In the genomic region with DNA sequence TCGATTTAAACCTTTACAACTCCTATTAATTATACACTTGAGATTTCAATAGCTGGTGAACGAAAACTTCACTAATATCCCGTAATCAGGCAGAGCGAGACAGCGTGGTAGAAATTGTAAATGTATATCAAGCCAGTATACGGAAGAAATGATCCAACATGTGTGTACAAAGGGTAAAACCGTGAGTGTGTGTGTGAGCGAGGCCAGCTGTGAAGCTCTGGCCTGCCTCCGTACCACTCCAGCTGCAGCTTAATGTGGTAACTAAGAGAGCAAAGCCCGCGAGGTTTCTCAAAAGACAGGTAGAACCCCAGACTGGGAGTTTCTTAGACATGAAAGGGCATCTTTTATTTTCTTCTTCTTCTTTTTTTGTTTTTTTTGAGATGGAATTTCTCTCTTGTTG, we compare ENCODE assay signal across 1 cellular context.
TF ChIP-seq lines count a peak whose summit lies in the region.

No MANE protein-coding gene starts in this region.

TF ChIP-seq in GM23338, 12 proteins besides CTCF, POLR2A, EP300 and RAD21 (continued from another document):
- TF ChIP-seq, protein P1, sequence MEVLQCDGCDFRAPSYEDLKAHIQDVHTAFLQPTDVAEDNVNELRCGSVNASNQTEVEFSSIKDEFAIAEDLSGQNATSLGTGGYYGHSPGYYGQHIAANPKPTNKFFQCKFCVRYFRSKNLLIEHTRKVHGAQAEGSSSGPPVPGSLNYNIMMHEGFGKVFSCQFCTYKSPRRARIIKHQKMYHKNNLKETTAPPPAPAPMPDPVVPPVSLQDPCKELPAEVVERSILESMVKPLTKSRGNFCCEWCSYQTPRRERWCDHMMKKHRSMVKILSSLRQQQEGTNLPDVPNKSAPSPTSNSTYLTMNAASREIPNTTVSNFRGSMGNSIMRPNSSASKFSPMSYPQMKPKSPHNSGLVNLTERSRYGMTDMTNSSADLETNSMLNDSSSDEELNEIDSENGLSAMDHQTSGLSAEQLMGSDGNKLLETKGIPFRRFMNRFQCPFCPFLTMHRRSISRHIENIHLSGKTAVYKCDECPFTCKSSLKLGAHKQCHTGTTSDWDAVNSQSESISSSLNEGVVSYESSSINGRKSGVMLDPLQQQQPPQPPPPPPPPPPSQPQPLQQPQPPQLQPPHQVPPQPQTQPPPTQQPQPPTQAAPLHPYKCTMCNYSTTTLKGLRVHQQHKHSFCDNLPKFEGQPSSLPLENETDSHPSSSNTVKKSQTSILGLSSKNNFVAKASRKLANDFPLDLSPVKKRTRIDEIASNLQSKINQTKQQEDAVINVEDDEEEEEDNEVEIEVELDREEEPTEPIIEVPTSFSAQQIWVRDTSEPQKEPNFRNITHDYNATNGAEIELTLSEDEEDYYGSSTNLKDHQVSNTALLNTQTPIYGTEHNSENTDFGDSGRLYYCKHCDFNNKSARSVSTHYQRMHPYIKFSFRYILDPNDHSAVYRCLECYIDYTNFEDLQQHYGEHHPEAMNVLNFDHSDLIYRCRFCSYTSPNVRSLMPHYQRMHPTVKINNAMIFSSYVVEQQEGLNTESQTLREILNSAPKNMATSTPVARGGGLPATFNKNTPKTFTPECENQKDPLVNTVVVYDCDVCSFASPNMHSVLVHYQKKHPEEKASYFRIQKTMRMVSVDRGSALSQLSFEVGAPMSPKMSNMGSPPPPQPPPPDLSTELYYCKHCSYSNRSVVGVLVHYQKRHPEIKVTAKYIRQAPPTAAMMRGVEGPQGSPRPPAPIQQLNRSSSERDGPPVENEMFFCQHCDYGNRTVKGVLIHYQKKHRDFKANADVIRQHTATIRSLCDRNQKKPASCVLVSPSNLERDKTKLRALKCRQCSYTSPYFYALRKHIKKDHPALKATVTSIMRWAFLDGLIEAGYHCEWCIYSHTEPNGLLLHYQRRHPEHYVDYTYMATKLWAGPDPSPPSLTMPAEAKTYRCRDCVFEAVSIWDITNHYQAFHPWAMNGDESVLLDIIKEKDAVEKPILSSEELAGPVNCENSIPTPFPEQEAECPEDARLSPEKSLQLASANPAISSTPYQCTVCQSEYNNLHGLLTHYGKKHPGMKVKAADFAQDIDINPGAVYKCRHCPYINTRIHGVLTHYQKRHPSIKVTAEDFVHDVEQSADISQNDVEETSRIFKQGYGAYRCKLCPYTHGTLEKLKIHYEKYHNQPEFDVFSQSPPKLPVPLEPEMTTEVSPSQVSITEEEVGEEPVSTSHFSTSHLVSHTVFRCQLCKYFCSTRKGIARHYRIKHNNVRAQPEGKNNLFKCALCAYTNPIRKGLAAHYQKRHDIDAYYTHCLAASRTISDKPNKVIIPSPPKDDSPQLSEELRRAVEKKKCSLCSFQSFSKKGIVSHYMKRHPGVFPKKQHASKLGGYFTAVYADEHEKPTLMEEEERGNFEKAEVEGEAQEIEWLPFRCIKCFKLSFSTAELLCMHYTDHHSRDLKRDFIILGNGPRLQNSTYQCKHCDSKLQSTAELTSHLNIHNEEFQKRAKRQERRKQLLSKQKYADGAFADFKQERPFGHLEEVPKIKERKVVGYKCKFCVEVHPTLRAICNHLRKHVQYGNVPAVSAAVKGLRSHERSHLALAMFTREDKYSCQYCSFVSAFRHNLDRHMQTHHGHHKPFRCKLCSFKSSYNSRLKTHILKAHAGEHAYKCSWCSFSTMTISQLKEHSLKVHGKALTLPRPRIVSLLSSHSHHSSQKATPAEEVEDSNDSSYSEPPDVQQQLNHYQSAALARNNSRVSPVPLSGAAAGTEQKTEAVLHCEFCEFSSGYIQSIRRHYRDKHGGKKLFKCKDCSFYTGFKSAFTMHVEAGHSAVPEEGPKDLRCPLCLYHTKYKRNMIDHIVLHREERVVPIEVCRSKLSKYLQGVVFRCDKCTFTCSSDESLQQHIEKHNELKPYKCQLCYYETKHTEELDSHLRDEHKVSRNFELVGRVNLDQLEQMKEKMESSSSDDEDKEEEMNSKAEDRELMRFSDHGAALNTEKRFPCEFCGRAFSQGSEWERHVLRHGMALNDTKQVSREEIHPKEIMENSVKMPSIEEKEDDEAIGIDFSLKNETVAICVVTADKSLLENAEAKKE (CRISPR knock-in tag; IDR thresholded peaks at IDR 0.05) = no peak
- TF ChIP-seq ZNF114 (CRISPR knock-in tag; IDR thresholded peaks at IDR 0.05) (no peak), NANOG (IDR thresholded peaks at IDR 0.05; ENCODE audit: borderline replicate concordance) (no peak), JUNB (IDR thresholded peaks at IDR 0.05; ENCODE audit: unreplicated experiment) (no peak), ZNF331 (CRISPR knock-in tag; IDR thresholded peaks at IDR 0.05; ENCODE audit: low read depth) (no peak)
